ENCODE assay signal across 9 cellular contexts in genomic region chr19:19169236-19170052, GRCh38. TPM values are rescaled to one million over a fixed set of nuclear protein-coding genes. Genes with fewer than 3 reads are reported as not detected.
A peak's percentile ranks its signal among the peaks of the same experiment; 100 is the strongest.
DNase-seq lines count a peak whose midpoint lies in the region; ATAC-seq, FAIRE-seq and TF ChIP-seq lines count a peak whose summit lies in the region.
"Had no signal": no experiment of that assay in that cellular context is flagged by ENCODE, and none has a peak within 500 bp of the region (broad histone marks: within the 10 kb centered on the region; RNA-seq: fewer than 3 reads in every experiment).

No MANE protein-coding gene starts in this region.

- H3K4me3 ChIP-seq in AG04450 (ENCODE audit: low read depth, low read length): peak overlapping the region; percentile 39
- H3K4me3 ChIP-seq in keratinocyte (ENCODE audit: control insufficient read depth in 2 of 3, extremely low read depth in 1 of 3, insufficient read depth in 2 of 3, low read depth in 1 of 3, low read length in 3 of 3): no peak overlapping the region

- H3K27me3 ChIP-seq in AG04450 (ENCODE audit: control insufficient read depth, insufficient read depth, low read length): no peaks in the 10 kb centered on the region
- no peaks in the 10 kb centered on the region for H3K27me3 ChIP-seq in keratinocyte (ENCODE audit: control insufficient read depth, extremely low read depth, insufficient read depth, low read length)

- H3K27ac Mint-ChIP-seq in T-helper 17 cell: no peak overlapping the region

- peaks cover 6% of the 10 kb centered on the region for H3K27me3 Mint-ChIP-seq in T-helper 17 cell

- no peak overlapping the region for H3K9ac ChIP-seq in keratinocyte (ENCODE audit: control insufficient read depth, extremely low read depth, insufficient read depth, low read length)

- no peaks in the 10 kb centered on the region for H3K79me2 ChIP-seq in keratinocyte (ENCODE audit: control insufficient read depth, insufficient read depth, low read length)

- no peak overlapping the region for H2AFZ ChIP-seq in keratinocyte (ENCODE audit: control insufficient read depth, low read length)

- CTCF ChIA-PET in AG04450 (lab: Charles Lee): interaction anchor here (0.5 to 1.2 kb wide), 2 partner anchors 11 to 27 kb away, joined by 3 to 4 read pairs; no protein-coding TSS in a partner anchor

- peaks cover 5% of the 10 kb centered on the region for H4K20me1 ChIP-seq in keratinocyte (ENCODE audit: control insufficient read depth, extremely low read depth, insufficient read depth, low read length)

- H3K36me3 ChIP-seq in keratinocyte (ENCODE audit: control insufficient read depth in 2 of 2, extremely low read depth in 1 of 2, insufficient read depth in 2 of 2, low read length in 2 of 2): no peaks in the 10 kb centered on the region

- POLR2A ChIA-PET in AG04450 (lab: Yijun Ruan, JAX): no interaction called here

- no peaks in the 10 kb centered on the region; the same call in 1 of the 2 replicates for H3K9me3 ChIP-seq in AG04450 (ENCODE audit: control insufficient read depth, insufficient read depth, low read length)
- no peaks in the 10 kb centered on the region for H3K9me3 ChIP-seq in T-helper 17 cell (ENCODE audit: control insufficient read depth, low read length, poor library complexity, severe bottlenecking)
- H3K9me3 ChIP-seq in keratinocyte (ENCODE audit: control insufficient read depth, low read depth, low read length): no peaks in the 10 kb centered on the region

- DNase-seq in AG04450 (ENCODE audit: low read depth, low spot score): no peak
- DNase-seq in T-helper 17 cell: no peak
- no peak for DNase-seq in keratinocyte (ENCODE audit: low read depth, low spot score)
- no peak for DNase-seq in activated gamma-delta T cell treated with Interleukin-2 at 50 U/mL for 16 hours
- DNase-seq in NCI-H2081 (lab: John Stamatoyannopoulos, UW): no peak
- DNase-seq: cerebellar nuclear complex had no signal

- dilution Hi-C loops in keratinocyte (cut with MboI; ENCODE audit: extremely low pct_ligation_motif_present, low sequenced_read_pairs): no loop called here

- peak; percentile 2 for ATAC-seq in GM21515 (IDR thresholded peaks at IDR 0.05; ENCODE audit: unreplicated experiment)
- no peak for ATAC-seq in T-helper 17 cell
- ATAC-seq in GM21381 (IDR thresholded peaks at IDR 0.05; ENCODE audit: unreplicated experiment): no peak
- ATAC-seq in GM21576 (IDR thresholded peaks at IDR 0.05; ENCODE audit: unreplicated experiment): no peak

- TF ChIP-seq CTCF in AG04450 (IDR thresholded peaks at IDR 0.05; ENCODE audit: low read depth, low read length): no peak
- no peak for TF ChIP-seq CTCF in keratinocyte (optimal IDR thresholded peaks at IDR 0.05 in 1 of 3, IDR thresholded peaks at IDR 0.05 in 1 of 3, conservative IDR thresholded peaks at IDR 0.05 in 1 of 3; ENCODE audit: extremely low read depth in 1 of 3, insufficient read depth in 2 of 3, low read length in 3 of 3)

- H3K36me3 Mint-ChIP-seq in T-helper 17 cell (ENCODE audit: low read depth): peaks cover 2% of the 10 kb centered on the region

- no peaks in the 10 kb centered on the region for H3K4me1 ChIP-seq in keratinocyte (ENCODE audit: control insufficient read depth, extremely low read depth, insufficient read depth, low read length)

- FAIRE-seq in keratinocyte (lab: Jason Lieb, UNC): no peak

- H3K4me2 ChIP-seq in keratinocyte (ENCODE audit: control insufficient read depth, extremely low read depth, insufficient read depth, low read depth, low read length): peak overlapping the region; percentile 62

- peaks cover 14% of the 10 kb centered on the region for H3K4me1 Mint-ChIP-seq in T-helper 17 cell

- H3K4me3 Mint-ChIP-seq in T-helper 17 cell: peak overlapping the region; percentile 78

- no peaks in the 10 kb centered on the region for H3K9me1 ChIP-seq in keratinocyte (ENCODE audit: control insufficient read depth, extremely low read depth, insufficient read depth, low read length)

- no peak overlapping the region for H3K27ac ChIP-seq in AG04450 (ENCODE audit: low read depth, low read length)
- no peak overlapping the region for H3K27ac ChIP-seq in keratinocyte (ENCODE audit: control insufficient read depth, insufficient read depth, low read length)

RNA-seq across cellular contexts. Expression of gene MEF2B, which starts 0.6 kb away (rescaled TPM):
- polyA plus RNA-seq in AG04450 (2011; rRNA removed) (0.38 and 0.74 TPM in 2 replicates), keratinocyte (0.05 to 0.17 TPM (median 0.11 TPM) in 3 replicates)
- polyA minus RNA-seq in AG04450 (2011; rRNA and poly(A)+ RNA removed): 0.56 TPM in 1 of 2 replicates, not detected in the other
- total RNA-seq in T-helper 17 cell: 1 to 10 TPM; 1.3 to 3.5 TPM
- 0.62 TPM for polyA plus RNA-seq in keratinocyte (2011; ENCODE audit: low read depth)
- 0.22 and 0.34 TPM in 2 replicates for polyA plus RNA-seq in keratinocyte (2011; cell fraction: cytosol; rRNA removed)
- 0.57 and 1.4 TPM in 2 replicates for polyA plus RNA-seq in keratinocyte (2011; cell fraction: nucleus; rRNA removed)
- polyA plus RNA-seq in keratinocyte (2012; ENCODE audit: low replicate concordance): 0.08 and 0.79 TPM in 2 replicates
- polyA minus RNA-seq in keratinocyte: not detected in 3 replicates
- polyA minus RNA-seq in keratinocyte (2011; cell fraction: cytosol; rRNA and poly(A)+ RNA removed): not detected
- 0.42 TPM in 1 of 2 replicates, not detected in the other for polyA minus RNA-seq in keratinocyte (2011; cell fraction: nucleus; rRNA and poly(A)+ RNA removed)

RNA-seq across cellular contexts. Expression of gene BORCS8, which starts 22.5 kb away (rescaled TPM):
- 16.6 and 18.5 TPM in 2 replicates for polyA plus RNA-seq in AG04450 (2011; rRNA removed)
- 11.6 and 14.5 TPM in 2 replicates for polyA minus RNA-seq in AG04450 (2011; rRNA and poly(A)+ RNA removed)
- total RNA-seq in T-helper 17 cell: 10 to 100 TPM; 27.4 to 30.8 TPM
- polyA plus RNA-seq in keratinocyte: 16.3 to 19.6 TPM (median 18.1 TPM) in 3 replicates
- polyA plus RNA-seq in keratinocyte (2011; ENCODE audit: low read depth): 1.6 TPM
- polyA plus RNA-seq in keratinocyte (2011; cell fraction: cytosol; rRNA removed): 13.0 and 24.1 TPM in 2 replicates
- polyA plus RNA-seq in keratinocyte (2011; cell fraction: nucleus; rRNA removed): 14.3 and 18.5 TPM in 2 replicates
- polyA plus RNA-seq in keratinocyte (2012; ENCODE audit: low replicate concordance): 6.5 and 19.3 TPM in 2 replicates
- polyA minus RNA-seq in keratinocyte: 9.0 to 29.3 TPM (median 15.6 TPM) in 3 replicates
- 10.4 TPM for polyA minus RNA-seq in keratinocyte (2011; cell fraction: cytosol; rRNA and poly(A)+ RNA removed)
- 8.2 and 8.5 TPM in 2 replicates for polyA minus RNA-seq in keratinocyte (2011; cell fraction: nucleus; rRNA and poly(A)+ RNA removed)

RNA-seq across cellular contexts. Expression of gene RFXANK, which starts 22.6 kb away (rescaled TPM):
- polyA plus RNA-seq in AG04450 (2011; rRNA removed) (53.3 and 79.9 TPM in 2 replicates), keratinocyte (49.0 to 70.8 TPM (median 51.3 TPM) in 3 replicates)
- 64.5 and 101 TPM in 2 replicates for polyA minus RNA-seq in AG04450 (2011; rRNA and poly(A)+ RNA removed)
- 10 to 100 TPM; 61.9 to 69.2 TPM for total RNA-seq in T-helper 17 cell
- 15.3 TPM for polyA plus RNA-seq in keratinocyte (2011; ENCODE audit: low read depth)
- 31.1 and 63.0 TPM in 2 replicates for polyA plus RNA-seq in keratinocyte (2011; cell fraction: cytosol; rRNA removed)
- 83.4 and 108 TPM in 2 replicates for polyA plus RNA-seq in keratinocyte (2011; cell fraction: nucleus; rRNA removed)
- polyA plus RNA-seq in keratinocyte (2012; ENCODE audit: low replicate concordance): 67.3 and 105 TPM in 2 replicates
- polyA minus RNA-seq in keratinocyte: 37.5 to 93.6 TPM (median 52.6 TPM) in 3 replicates
- 62.2 TPM for polyA minus RNA-seq in keratinocyte (2011; cell fraction: cytosol; rRNA and poly(A)+ RNA removed)
- polyA minus RNA-seq in keratinocyte (2011; cell fraction: nucleus; rRNA and poly(A)+ RNA removed): 27.2 and 31.6 TPM in 2 replicates

RNA-seq across cellular contexts. Expression of gene TMEM161A, which starts 31.2 kb away (rescaled TPM):
- 16.0 and 21.7 TPM in 2 replicates for polyA plus RNA-seq in AG04450 (2011; rRNA removed)
- 23.4 and 31.0 TPM in 2 replicates for polyA minus RNA-seq in AG04450 (2011; rRNA and poly(A)+ RNA removed)
- 10 to 100 TPM; 13.1 to 13.7 TPM for total RNA-seq in T-helper 17 cell
- 18.0 to 35.1 TPM (median 25.0 TPM) in 3 replicates for polyA plus RNA-seq in keratinocyte
- polyA plus RNA-seq in keratinocyte (2011; ENCODE audit: low read depth): 3.7 TPM
- polyA plus RNA-seq in keratinocyte (2011; cell fraction: cytosol; rRNA removed): 8.7 and 22.2 TPM in 2 replicates
- polyA plus RNA-seq in keratinocyte (2011; cell fraction: nucleus; rRNA removed): 54.7 and 80.8 TPM in 2 replicates
- 17.4 and 23.8 TPM in 2 replicates for polyA plus RNA-seq in keratinocyte (2012; ENCODE audit: low replicate concordance)
- 30.9 to 34.0 TPM (median 31.9 TPM) in 3 replicates for polyA minus RNA-seq in keratinocyte
- polyA minus RNA-seq in keratinocyte (2011; cell fraction: cytosol; rRNA and poly(A)+ RNA removed): 40.5 TPM
- 30.9 and 33.2 TPM in 2 replicates for polyA minus RNA-seq in keratinocyte (2011; cell fraction: nucleus; rRNA and poly(A)+ RNA removed)

RNA-seq across cellular contexts. Expression of gene NR2C2AP, which starts 33.8 kb away (rescaled TPM):
- polyA plus RNA-seq in AG04450 (2011; rRNA removed) (3.8 and 4.1 TPM in 2 replicates), keratinocyte (9.7 to 14.4 TPM (median 12.3 TPM) in 3 replicates)
- 7.1 TPM in 2 replicates for polyA minus RNA-seq in AG04450 (2011; rRNA and poly(A)+ RNA removed)
- total RNA-seq in T-helper 17 cell: 10 to 100 TPM; 15.0 to 17.3 TPM
- polyA plus RNA-seq in keratinocyte (2011; ENCODE audit: low read depth): 5.2 TPM
- polyA plus RNA-seq in keratinocyte (2011; cell fraction: cytosol; rRNA removed): 7.2 and 8.7 TPM in 2 replicates
- polyA plus RNA-seq in keratinocyte (2011; cell fraction: nucleus; rRNA removed): 9.5 and 11.9 TPM in 2 replicates
- polyA plus RNA-seq in keratinocyte (2012; ENCODE audit: low replicate concordance): 12.0 and 19.3 TPM in 2 replicates
- polyA minus RNA-seq in keratinocyte: 3.9 to 5.1 TPM (median 4.9 TPM) in 3 replicates
- polyA minus RNA-seq in keratinocyte (2011; cell fraction: cytosol; rRNA and poly(A)+ RNA removed): 5.9 TPM
- 1.9 and 2.1 TPM in 2 replicates for polyA minus RNA-seq in keratinocyte (2011; cell fraction: nucleus; rRNA and poly(A)+ RNA removed)
